Comparison of ENCODE assay signal across 33 cellular contexts in genomic region chr5:29218829-29219228, GRCh38.
"Had no signal": no experiment of that assay in that cellular context is flagged by ENCODE, and none has a peak within 500 bp of the region (broad histone marks: within the 10 kb centered on the region; RNA-seq: fewer than 3 reads in every experiment).

No MANE protein-coding gene starts in this region.

- H3K27me3 ChIP-seq: adrenal gland, body of pancreas, esophagus muscularis mucosa, foreskin keratinocyte, gastrocnemius medialis, heart left ventricle had no signal

- H3K27ac ChIP-seq: adrenal gland, body of pancreas, esophagus muscularis mucosa, foreskin keratinocyte, gastrocnemius medialis, heart left ventricle, VCaP had no signal

- H3K4me1 ChIP-seq: adrenal gland, body of pancreas, esophagus muscularis mucosa, foreskin keratinocyte, gastrocnemius medialis, heart left ventricle had no signal

- H3K4me1 Mint-ChIP-seq: activated B cell treated with CpG ODN at 0.5 μM for 24 hours; activated CD8-positive, alpha-beta memory T cell treated with anti-CD3 and anti-CD28 coated beads, Interleukin-2, amount 10 ng/mL, durations not matched to agents 7 days and 5 days; activated naive CD4-positive, alpha-beta T cell treated with anti-CD3 and anti-CD28 coated beads, Interleukin-2, amount 50 U/mL, for 24 hours; activated naive CD8-positive, alpha-beta T cell treated with anti-CD3 and anti-CD28 coated beads for 36 hours; activated naive CD8-positive, alpha-beta T cell treated with anti-CD3 and anti-CD28 coated beads, Interleukin-2, amount 50 U/mL, for 24 hours had no signal

- ATAC-seq: activated CD4-positive, CD25-positive, alpha-beta regulatory T cell treated with anti-CD3 and anti-CD28 coated beads, Interleukin-2, amount 50 U/mL, for 24 hours; activated CD8-positive, alpha-beta memory T cell treated with anti-CD3 and anti-CD28 coated beads, Interleukin-2, amount 10 ng/mL, durations not matched to agents 7 days and 5 days; activated CD8-positive, alpha-beta T cell treated with anti-CD3 and anti-CD28 coated beads, Interleukin-2, amount 10 ng/mL, durations not matched to agents 7 days and 5 days; activated naive CD8-positive, alpha-beta T cell treated with anti-CD3 and anti-CD28 coated beads, Interleukin-2, amount 50 U/mL, for 24 hours; body of pancreas; effector memory CD8-positive, alpha-beta T cell; foreskin keratinocyte; gastrocnemius medialis; heart left ventricle had no signal

- H3K27ac Mint-ChIP-seq: activated B cell treated with CpG ODN at 0.5 μM for 24 hours; activated CD4-positive, alpha-beta memory T cell treated with anti-CD3 and anti-CD28 coated beads for 36 hours; activated CD8-positive, alpha-beta memory T cell treated with anti-CD3 and anti-CD28 coated beads, Interleukin-2, amount 10 ng/mL, durations not matched to agents 7 days and 5 days; activated CD8-positive, alpha-beta T cell treated with anti-CD3 and anti-CD28 coated beads, Interleukin-2, amount 10 ng/mL, durations not matched to agents 7 days and 5 days; activated naive CD4-positive, alpha-beta T cell treated with anti-CD3 and anti-CD28 coated beads for 36 hours; activated naive CD4-positive, alpha-beta T cell treated with anti-CD3 and anti-CD28 coated beads, Interleukin-2, amount 50 U/mL, for 24 hours; activated naive CD8-positive, alpha-beta T cell treated with anti-CD3 and anti-CD28 coated beads for 36 hours; activated naive CD8-positive, alpha-beta T cell treated with anti-CD3 and anti-CD28 coated beads, Interleukin-2, amount 50 U/mL, for 24 hours; activated T-helper 1 cell treated with anti-CD3 and anti-CD28 coated beads, Interleukin-12 subunit alpha, Interleukin-12 subunit beta, Interleukin-2, Interleukin-4 antibody, amounts not matched to agents 30 ng/mL and 10 ng/mL and 1 ng/mL, durations not matched to agents 14 hours and 24 hours and 36 hours; activated T-helper 2 cell treated with anti-CD3 and anti-CD28 coated beads, Interferon-gamma antibody, Interleukin-2, Interleukin-4, amounts not matched to agents 10 μg/mL and 5 μg/mL and 100 μg/mL, durations not matched to agents 14 hours and 24 hours and 36 hours; effector memory CD8-positive, alpha-beta T cell had no signal

- H3K27me3 Mint-ChIP-seq: activated B cell treated with CpG ODN at 0.5 μM for 24 hours; activated CD4-positive, alpha-beta memory T cell treated with anti-CD3 and anti-CD28 coated beads for 36 hours; activated CD8-positive, alpha-beta memory T cell treated with anti-CD3 and anti-CD28 coated beads, Interleukin-2, amount 10 ng/mL, durations not matched to agents 7 days and 5 days; activated naive CD4-positive, alpha-beta T cell treated with anti-CD3 and anti-CD28 coated beads, Interleukin-2, amount 50 U/mL, for 24 hours; activated naive CD8-positive, alpha-beta T cell treated with anti-CD3 and anti-CD28 coated beads for 36 hours; activated naive CD8-positive, alpha-beta T cell treated with anti-CD3 and anti-CD28 coated beads, Interleukin-2, amount 50 U/mL, for 24 hours; effector memory CD8-positive, alpha-beta T cell had no signal

- H3K36me3 ChIP-seq: adrenal gland, esophagus muscularis mucosa, gastrocnemius medialis, heart left ventricle had no signal

- DNase-seq: activated B cell treated with CpG ODN at 0.5 μM for 24 hours; activated CD4-positive, alpha-beta memory T cell treated with anti-CD3 and anti-CD28 coated beads for 36 hours; activated CD4-positive, alpha-beta T cell treated with anti-CD3 and anti-CD28 coated beads for 48 hours; activated CD8-positive, alpha-beta memory T cell treated with anti-CD3 and anti-CD28 coated beads, Interleukin-2, amount 10 ng/mL, durations not matched to agents 7 days and 5 days; activated CD8-positive, alpha-beta memory T cell treated with anti-CD3 and anti-CD28 coated beads, Interleukin-2, amount 50 U/mL, for 4 hours; activated CD8-positive, alpha-beta T cell treated with anti-CD3 and anti-CD28 coated beads, Interleukin-2, amount 10 ng/mL, durations not matched to agents 7 days and 5 days; activated effector memory CD4-positive, alpha-beta T cell treated with anti-CD3 and anti-CD28 coated beads, Interleukin-2, amount 50 U/mL, for 16 hours; activated naive CD4-positive, alpha-beta T cell treated with anti-CD3 and anti-CD28 coated beads for 36 hours; activated naive CD8-positive, alpha-beta T cell treated with anti-CD3 and anti-CD28 coated beads for 36 hours; activated naive CD8-positive, alpha-beta T cell treated with anti-CD3 and anti-CD28 coated beads, Interleukin-2, amount 50 U/mL, for 24 hours; activated T-cell treated with anti-CD3 and anti-CD28 coated beads, Interleukin-2, amount 50 U/mL, for 1 hour; activated T-cell treated with anti-CD3 and anti-CD28 coated beads, Interleukin-2, amount 50 U/mL, for 48 hours; adrenal gland; amygdala; aorta; body of pancreas; caudate nucleus; cortex of kidney; dermis blood vessel endothelial cell; effector CD4-positive, alpha-beta T cell; effector memory CD8-positive, alpha-beta T cell; erythroblast; gastrocnemius medialis; glutamatergic neuron; heart left ventricle; T-helper 2 cell had no signal

- H3K4me3 Mint-ChIP-seq: activated B cell treated with CpG ODN at 0.5 μM for 24 hours; activated CD4-positive, alpha-beta memory T cell treated with anti-CD3 and anti-CD28 coated beads for 36 hours; activated CD8-positive, alpha-beta memory T cell treated with anti-CD3 and anti-CD28 coated beads, Interleukin-2, amount 10 ng/mL, durations not matched to agents 7 days and 5 days; activated CD8-positive, alpha-beta T cell treated with anti-CD3 and anti-CD28 coated beads, Interleukin-2, amount 10 ng/mL, durations not matched to agents 7 days and 5 days; activated naive CD4-positive, alpha-beta T cell treated with anti-CD3 and anti-CD28 coated beads for 36 hours; activated naive CD4-positive, alpha-beta T cell treated with anti-CD3 and anti-CD28 coated beads, Interleukin-2, amount 50 U/mL, for 24 hours; activated naive CD8-positive, alpha-beta T cell treated with anti-CD3 and anti-CD28 coated beads for 36 hours; activated naive CD8-positive, alpha-beta T cell treated with anti-CD3 and anti-CD28 coated beads, Interleukin-2, amount 50 U/mL, for 24 hours; activated T-helper 1 cell treated with anti-CD3 and anti-CD28 coated beads, Interleukin-12 subunit alpha, Interleukin-12 subunit beta, Interleukin-2, Interleukin-4 antibody, amounts not matched to agents 30 ng/mL and 10 ng/mL and 1 ng/mL, durations not matched to agents 14 hours and 24 hours and 36 hours; effector memory CD8-positive, alpha-beta T cell had no signal

- H3K36me3 Mint-ChIP-seq: activated CD4-positive, alpha-beta memory T cell treated with anti-CD3 and anti-CD28 coated beads for 36 hours; activated CD8-positive, alpha-beta memory T cell treated with anti-CD3 and anti-CD28 coated beads, Interleukin-2, amount 10 ng/mL, durations not matched to agents 7 days and 5 days; activated naive CD4-positive, alpha-beta T cell treated with anti-CD3 and anti-CD28 coated beads, Interleukin-2, amount 50 U/mL, for 24 hours; activated naive CD8-positive, alpha-beta T cell treated with anti-CD3 and anti-CD28 coated beads for 36 hours had no signal

- H3K4me3 ChIP-seq: adrenal gland, body of pancreas, esophagus muscularis mucosa, gastrocnemius medialis, heart left ventricle had no signal

- H3K9me3 ChIP-seq: adrenal gland, body of pancreas, esophagus muscularis mucosa, gastrocnemius medialis had no signal
